Comparison of ENCODE assay signal across 15 cellular contexts in genomic region chr1:165753934-165754333, GRCh38. TPM values are rescaled to one million over a fixed set of nuclear protein-coding genes. Genes with fewer than 3 reads are reported as not detected.
A peak's percentile ranks its signal among the peaks of the same experiment; 100 is the strongest.
DNase-seq lines count a peak whose midpoint lies in the region; ATAC-seq and TF ChIP-seq lines count a peak whose summit lies in the region.
"Had no signal": no experiment of that assay in that cellular context is flagged by ENCODE, and none has a peak within 500 bp of the region (broad histone marks: within the 10 kb centered on the region; RNA-seq: fewer than 3 reads in every experiment).

No MANE protein-coding gene starts in this region.

- H3K36me3 Mint-ChIP-seq in stimulated activated naive B cell treated with anti-CD40 and anti-IgM and Interleukin-4, amounts not matched to agents 10 μg/mL and 1 μg/mL and 100 μg/mL, for 72 hours: peaks cover 16 to 23% of the 10 kb centered on the region in 2 donors
- peaks cover 26% of the 10 kb centered on the region for H3K36me3 Mint-ChIP-seq in activated CD4-positive, alpha-beta T cell treated with anti-CD3 and anti-CD28 coated beads, Interleukin-2, amount 10 ng/mL, durations not matched to agents 24 days and 14 days (ENCODE audit: low read depth)
- peaks cover 36% of the 10 kb centered on the region for H3K36me3 Mint-ChIP-seq in endodermal cell (ENCODE audit: low read depth)

- peaks cover 62% of the 10 kb centered on the region for H3K36me3 ChIP-seq in endodermal cell (ENCODE audit: control insufficient read depth, insufficient read depth, low read length)

- H3K27me3 Mint-ChIP-seq in stimulated activated naive B cell treated with anti-CD40 and anti-IgM and Interleukin-4, amounts not matched to agents 10 μg/mL and 1 μg/mL and 100 μg/mL, for 72 hours: no peaks in the 10 kb centered on the region
- no peaks in the 10 kb centered on the region for H3K27me3 Mint-ChIP-seq in activated CD4-positive, alpha-beta T cell treated with anti-CD3 and anti-CD28 coated beads, Interleukin-2, amount 10 ng/mL, durations not matched to agents 24 days and 14 days
- no peaks in the 10 kb centered on the region for H3K27me3 Mint-ChIP-seq in endodermal cell (ENCODE audit: insufficient read depth)
- H3K27me3 Mint-ChIP-seq: activated CD4-positive, alpha-beta memory T cell treated with anti-CD3 and anti-CD28 coated beads for 36 hours; stimulated activated naive CD8-positive, alpha-beta T cell treated with anti-CD3 and anti-CD28 coated beads, Interleukin-15, Interleukin-2, amounts not matched to agents 100 ng/mL and 50 ng/mL, for 24 hours had no signal

- H3K27ac Mint-ChIP-seq in stimulated activated naive B cell treated with anti-CD40 and anti-IgM and Interleukin-4, amounts not matched to agents 10 μg/mL and 1 μg/mL and 100 μg/mL, for 72 hours: no peak overlapping the region
- H3K27ac Mint-ChIP-seq in activated CD4-positive, alpha-beta T cell treated with anti-CD3 and anti-CD28 coated beads, Interleukin-2, amount 10 ng/mL, durations not matched to agents 24 days and 14 days: no peak overlapping the region
- H3K27ac Mint-ChIP-seq in endodermal cell: no peak overlapping the region
- H3K27ac Mint-ChIP-seq: activated CD4-positive, alpha-beta memory T cell treated with anti-CD3 and anti-CD28 coated beads for 36 hours; stimulated activated naive CD8-positive, alpha-beta T cell treated with anti-CD3 and anti-CD28 coated beads, Interleukin-15, Interleukin-2, amounts not matched to agents 100 ng/mL and 50 ng/mL, for 24 hours had no signal

- intact Hi-C loops in activated CD4-positive, alpha-beta T cell treated with anti-CD3 and anti-CD28 coated beads, Interleukin-2, amount 10 ng/mL, durations not matched to agents 24 days and 14 days (cut with micrococcal nuclease): no loop called here

- no peak overlapping the region for H3K4me3 ChIP-seq in endodermal cell (ENCODE audit: low read length)
- H3K4me3 ChIP-seq: gastroesophageal sphincter had no signal

- peaks cover 13 to 24% of the 10 kb centered on the region in 2 donors for H3K4me1 Mint-ChIP-seq in stimulated activated naive B cell treated with anti-CD40 and anti-IgM and Interleukin-4, amounts not matched to agents 10 μg/mL and 1 μg/mL and 100 μg/mL, for 72 hours
- peaks cover 11% of the 10 kb centered on the region for H3K4me1 Mint-ChIP-seq in activated CD4-positive, alpha-beta T cell treated with anti-CD3 and anti-CD28 coated beads, Interleukin-2, amount 10 ng/mL, durations not matched to agents 24 days and 14 days
- H3K4me1 Mint-ChIP-seq in endodermal cell: no peaks in the 10 kb centered on the region

- ATAC-seq in GM19025 (IDR thresholded peaks at IDR 0.05; ENCODE audit: low read depth, unreplicated experiment) (peak; percentile 77), GM21825 (IDR thresholded peaks at IDR 0.05; ENCODE audit: unreplicated experiment) (peak; percentile 71), HG03159 (IDR thresholded peaks at IDR 0.05; ENCODE audit: unreplicated experiment) (peak; percentile 81)
- ATAC-seq in stimulated activated naive B cell treated with anti-CD40 and anti-IgM and Interleukin-4, amounts not matched to agents 10 μg/mL and 1 μg/mL and 100 μg/mL, for 72 hours (replicated peaks): peak; percentile 62 to 80
- ATAC-seq: gastroesophageal sphincter had no signal

- DNase-seq in stimulated activated naive B cell treated with anti-CD40 and anti-IgM and Interleukin-4, amounts not matched to agents 10 μg/mL and 1 μg/mL and 100 μg/mL, for 72 hours: no peak
- no peak for DNase-seq in activated CD4-positive, alpha-beta T cell treated with anti-CD3 and anti-CD28 coated beads, Interleukin-2, amount 10 ng/mL, durations not matched to agents 24 days and 14 days
- DNase-seq in Ammon's horn (ENCODE audit: low spot score): no peak
- no peak for DNase-seq in endodermal cell
- DNase-seq: activated CD4-positive, alpha-beta memory T cell treated with anti-CD3 and anti-CD28 coated beads for 36 hours; activated naive CD4-positive, alpha-beta T cell treated with anti-CD3 and anti-CD28 coated beads, Interleukin-2, amount 50 U/mL, for 16 hours; dermis blood vessel endothelial cell; DMS 273 treated with DMSO at 0.1 percent for 48 hours; GOT3; NCI-H510A had no signal

- no peaks in the 10 kb centered on the region for H3K9me3 Mint-ChIP-seq in stimulated activated naive B cell treated with anti-CD40 and anti-IgM and Interleukin-4, amounts not matched to agents 10 μg/mL and 1 μg/mL and 100 μg/mL, for 72 hours
- no peaks in the 10 kb centered on the region for H3K9me3 Mint-ChIP-seq in activated CD4-positive, alpha-beta T cell treated with anti-CD3 and anti-CD28 coated beads, Interleukin-2, amount 10 ng/mL, durations not matched to agents 24 days and 14 days
- H3K9me3 Mint-ChIP-seq in endodermal cell: no peaks in the 10 kb centered on the region
- H3K9me3 Mint-ChIP-seq: activated CD4-positive, alpha-beta memory T cell treated with anti-CD3 and anti-CD28 coated beads for 36 hours; stimulated activated naive CD8-positive, alpha-beta T cell treated with anti-CD3 and anti-CD28 coated beads, Interleukin-15, Interleukin-2, amounts not matched to agents 100 ng/mL and 50 ng/mL, for 24 hours had no signal

- H3K27ac ChIP-seq in endodermal cell (ENCODE audit: low read depth, low read length): no peak overlapping the region
- H3K27ac ChIP-seq: gastroesophageal sphincter had no signal

- H3K9me3 ChIP-seq in endodermal cell (ENCODE audit: control insufficient read depth, low read length): no peaks in the 10 kb centered on the region
- H3K9me3 ChIP-seq: gastroesophageal sphincter had no signal

- no peaks in the 10 kb centered on the region for H3K4me1 ChIP-seq in endodermal cell (ENCODE audit: control insufficient read depth, insufficient read depth, low read length)
- H3K4me1 ChIP-seq: gastroesophageal sphincter had no signal

- no peak overlapping the region for H3K9ac ChIP-seq in endodermal cell (ENCODE audit: extremely low read depth, low read length, poor library complexity, severe bottlenecking)

- H3K4me3 Mint-ChIP-seq in stimulated activated naive B cell treated with anti-CD40 and anti-IgM and Interleukin-4, amounts not matched to agents 10 μg/mL and 1 μg/mL and 100 μg/mL, for 72 hours: peak overlapping the region; percentile 4 to 20
- no peak overlapping the region for H3K4me3 Mint-ChIP-seq in activated CD4-positive, alpha-beta T cell treated with anti-CD3 and anti-CD28 coated beads, Interleukin-2, amount 10 ng/mL, durations not matched to agents 24 days and 14 days
- H3K4me3 Mint-ChIP-seq in endodermal cell: no peak overlapping the region
- H3K4me3 Mint-ChIP-seq: activated CD4-positive, alpha-beta memory T cell treated with anti-CD3 and anti-CD28 coated beads for 36 hours; stimulated activated naive CD8-positive, alpha-beta T cell treated with anti-CD3 and anti-CD28 coated beads, Interleukin-15, Interleukin-2, amounts not matched to agents 100 ng/mL and 50 ng/mL, for 24 hours had no signal

- TF ChIP-seq CTCF in endodermal cell (conservative IDR thresholded peaks at IDR 0.05): no peak

- H3K27me3 ChIP-seq in endodermal cell (ENCODE audit: control insufficient read depth, insufficient read depth, low read length, poor library complexity, severe bottlenecking): no peaks in the 10 kb centered on the region
- H3K27me3 ChIP-seq: gastroesophageal sphincter had no signal

RNA-seq across cellular contexts. Expression of gene TMCO1, which starts 14.7 kb away (rescaled TPM):
- total RNA-seq in activated CD4-positive, alpha-beta T cell treated with anti-CD3 and anti-CD28 coated beads, Interleukin-2, amount 10 ng/mL, durations not matched to agents 24 days and 14 days: 91.8 and 94.3 TPM in 2 replicates
- 10 to 100 TPM; 76.2 to 79.6 TPM for total RNA-seq in endodermal cell
- 87.7 TPM for polyA plus RNA-seq in endodermal cell (2013, experiment 1 of 2)
- polyA plus RNA-seq in endodermal cell (2013, experiment 2 of 2): 81.1 TPM

RNA-seq across cellular contexts. Expression of gene ALDH9A1, which starts 55.6 kb away (rescaled TPM):
- 41.8 and 43.8 TPM in 2 replicates for total RNA-seq in activated CD4-positive, alpha-beta T cell treated with anti-CD3 and anti-CD28 coated beads, Interleukin-2, amount 10 ng/mL, durations not matched to agents 24 days and 14 days
- 10 to 100 TPM; 47.6 to 52.2 TPM for total RNA-seq in endodermal cell
- 44.6 TPM for polyA plus RNA-seq in endodermal cell (2013, experiment 1 of 2)
- polyA plus RNA-seq in endodermal cell (2013, experiment 2 of 2): 38.7 TPM

Comparison
In these comparisons a context has a peak if more than half of its experiments do, and no peak if none do; other contexts are left out.
1. H3K4me3 Mint-ChIP-seq: peak in stimulated activated naive B cell treated with anti-CD40 and anti-IgM and Interleukin-4, amounts not matched to agents 10 μg/mL and 1 μg/mL and 100 μg/mL, for 72 hours (2 of 2); none in activated CD4-positive, alpha-beta T cell treated with anti-CD3 and anti-CD28 coated beads, Interleukin-2, amount 10 ng/mL, durations not matched to agents 24 days and 14 days (single experiment) and endodermal cell (single experiment).
2. Peak in every context shown above with its lines, with median percentiles within 50 percentile points of each other: ATAC-seq.